8 cellular contexts compared by ENCODE assay signal in the genomic region with DNA sequence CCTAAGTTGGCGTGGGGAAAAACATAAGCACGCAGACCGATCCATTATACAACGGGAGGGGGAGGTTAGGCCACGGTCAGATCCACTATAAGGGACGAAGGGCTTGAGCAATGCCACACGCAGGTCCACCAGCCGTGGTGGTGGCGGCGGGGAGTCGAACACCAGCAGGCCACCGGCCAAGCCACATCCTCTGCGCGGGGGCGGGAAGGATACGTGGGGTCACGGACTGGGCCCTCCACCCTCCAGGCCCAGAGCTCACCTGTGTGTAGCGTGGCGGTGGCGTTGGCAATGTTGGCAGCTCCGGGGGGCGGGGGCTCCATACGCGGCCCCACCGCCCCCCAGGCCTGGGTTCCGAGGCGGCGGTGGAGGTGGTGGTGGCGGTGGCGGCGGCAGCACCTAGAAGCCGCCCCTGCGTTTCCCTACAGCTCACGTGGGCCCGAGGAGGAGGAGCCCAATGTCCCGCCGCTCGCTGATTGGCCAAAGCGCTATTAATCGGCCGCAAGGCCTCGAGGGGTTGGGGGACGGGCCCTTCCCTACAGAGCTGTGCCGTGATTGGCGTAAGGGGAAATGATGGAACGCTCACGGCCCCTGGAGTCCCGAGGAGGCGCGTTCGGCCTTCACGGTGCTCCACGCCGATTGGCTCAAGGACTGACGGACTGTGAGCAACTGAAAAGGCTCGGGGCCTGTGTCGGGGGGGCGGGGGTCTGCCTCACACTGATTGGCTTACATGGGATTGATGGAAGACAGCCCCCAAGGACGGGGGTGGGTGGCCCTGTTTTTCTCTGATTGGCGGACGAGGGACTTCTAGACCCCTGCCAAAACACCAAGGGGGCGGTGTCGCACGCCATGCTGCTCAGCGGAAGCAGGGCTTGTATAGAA.
DNase-seq lines count a peak whose midpoint lies in the region; FAIRE-seq and TF ChIP-seq lines count a peak whose summit lies in the region.

A gene with protein sequence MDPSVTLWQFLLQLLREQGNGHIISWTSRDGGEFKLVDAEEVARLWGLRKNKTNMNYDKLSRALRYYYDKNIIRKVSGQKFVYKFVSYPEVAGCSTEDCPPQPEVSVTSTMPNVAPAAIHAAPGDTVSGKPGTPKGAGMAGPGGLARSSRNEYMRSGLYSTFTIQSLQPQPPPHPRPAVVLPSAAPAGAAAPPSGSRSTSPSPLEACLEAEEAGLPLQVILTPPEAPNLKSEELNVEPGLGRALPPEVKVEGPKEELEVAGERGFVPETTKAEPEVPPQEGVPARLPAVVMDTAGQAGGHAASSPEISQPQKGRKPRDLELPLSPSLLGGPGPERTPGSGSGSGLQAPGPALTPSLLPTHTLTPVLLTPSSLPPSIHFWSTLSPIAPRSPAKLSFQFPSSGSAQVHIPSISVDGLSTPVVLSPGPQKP (minus strand): TSS at position 400 of the 879 bp plus-strand sequence. CDS start 9,122 bp downstream, outside the sequence.

- peaks cover 11% of the 10 kb centered on the region; the same call in 1 of the 2 replicates for H3K36me3 ChIP-seq in Loucy (ENCODE audit: insufficient read depth, low read length)

- H4K20me1 ChIP-seq in Loucy (ENCODE audit: insufficient read depth, low read length, poor library complexity, severe bottlenecking), result peaks cover 14% of the 10 kb centered on the region

- peak; percentile 48 for FAIRE-seq in H54 (lab: Jason Lieb, UNC)

- no peak for TF ChIP-seq CTCF in Loucy (conservative IDR thresholded peaks at IDR 0.05; ENCODE audit: low read length)
- TF ChIP-seq CTCF in fibroblast of pulmonary artery (IDR thresholded peaks at IDR 0.05; ENCODE audit: low read length, missing control alignments), result no peak
- TF ChIP-seq CTCF in nephron (IDR thresholded peaks at IDR 0.05; ENCODE audit: unreplicated experiment in 3 of 3), result no peak

- peak within 1 kb of the TSS; percentile 97 to 99 (median 98) for H3K27ac Mint-ChIP-seq in nephron
- H3K27ac Mint-ChIP-seq in stimulated activated naive CD8-positive, alpha-beta T cell treated with anti-CD3 and anti-CD28 coated beads, Interleukin-15, Interleukin-2, amounts not matched to agents 100 ng/mL and 50 ng/mL, for 24 hours, result peak within 1 kb of the TSS; percentile 94

- peaks cover 22% of the 10 kb centered on the region for H3K4me1 Mint-ChIP-seq in nephron
- H3K4me1 Mint-ChIP-seq in stimulated activated naive CD8-positive, alpha-beta T cell treated with anti-CD3 and anti-CD28 coated beads, Interleukin-15, Interleukin-2, amounts not matched to agents 100 ng/mL and 50 ng/mL, for 24 hours (ENCODE audit: low read depth), result peaks cover 47% of the 10 kb centered on the region

- H3K4me1 ChIP-seq in Loucy (ENCODE audit: insufficient read depth, low read length, poor library complexity, severe bottlenecking), result peaks cover 15% of the 10 kb centered on the region

- H3K9me2 ChIP-seq in Loucy (replicated peaks; ENCODE audit: low read depth, low read length), result no peaks in the 10 kb centered on the region

- H3K27me3 ChIP-seq in Loucy (ENCODE audit: insufficient read depth, low read length, poor library complexity, severe bottlenecking), result no peaks in the 10 kb centered on the region

- peaks cover 20% of the 10 kb centered on the region for H3K36me3 Mint-ChIP-seq in nephron (ENCODE audit: low read depth)
- peaks cover 61% of the 10 kb centered on the region for H3K36me3 Mint-ChIP-seq in stimulated activated naive CD8-positive, alpha-beta T cell treated with anti-CD3 and anti-CD28 coated beads, Interleukin-15, Interleukin-2, amounts not matched to agents 100 ng/mL and 50 ng/mL, for 24 hours (ENCODE audit: low read depth)

- H3K9me3 ChIP-seq in Loucy (ENCODE audit: insufficient read depth, low read depth, low read length), result no peaks in the 10 kb centered on the region

- peaks cover 24% of the 10 kb centered on the region; the same call in 1 of the 2 replicates for H3K79me2 ChIP-seq in Loucy (ENCODE audit: insufficient read depth, low read length)

- no peaks in the 10 kb centered on the region for H3K27me3 Mint-ChIP-seq in nephron (ENCODE audit: low read depth)
- no peaks in the 10 kb centered on the region for H3K27me3 Mint-ChIP-seq in stimulated activated naive CD8-positive, alpha-beta T cell treated with anti-CD3 and anti-CD28 coated beads, Interleukin-15, Interleukin-2, amounts not matched to agents 100 ng/mL and 50 ng/mL, for 24 hours

- H3F3A ChIP-seq in Loucy (ENCODE audit: low read depth), result no peaks in the 10 kb centered on the region

- H3K4me3 Mint-ChIP-seq in nephron, result peak within 1 kb of the TSS; percentile 91 to 92 (median 92)
- peak within 1 kb of the TSS; percentile 92 for H3K4me3 Mint-ChIP-seq in stimulated activated naive CD8-positive, alpha-beta T cell treated with anti-CD3 and anti-CD28 coated beads, Interleukin-15, Interleukin-2, amounts not matched to agents 100 ng/mL and 50 ng/mL, for 24 hours

- peak; percentile 32; the same call in 1 of the 2 replicates for TF ChIP-seq POLR2A in H54 (IDR thresholded peaks at IDR 0.05; ENCODE audit: low read depth, low read length)
- peak; percentile 35; the same call in 1 of the 2 replicates for TF ChIP-seq POLR2A in Raji (IDR thresholded peaks at IDR 0.05; ENCODE audit: insufficient read depth, low read depth, low read length)

- peak within 1 kb of the TSS; percentile 77 for H3K9ac ChIP-seq in Loucy (ENCODE audit: low read depth, low read length, poor library complexity, severe bottlenecking)

- DNase-seq in EL (peak; percentile 97), H54 (ENCODE audit: insufficient read length, low spot score) (peak; percentile 50), fibroblast of pulmonary artery (ENCODE audit: low read depth) (peak; percentile 98)
- peak; percentile 95 for DNase-seq in activated effector memory CD4-positive, alpha-beta T cell treated with anti-CD3 and anti-CD28 coated beads, Interleukin-2, amount 50 U/mL, for 16 hours

- peaks cover 13% of the 10 kb centered on the region for H3K9me3 Mint-ChIP-seq in nephron
- H3K9me3 Mint-ChIP-seq in stimulated activated naive CD8-positive, alpha-beta T cell treated with anti-CD3 and anti-CD28 coated beads, Interleukin-15, Interleukin-2, amounts not matched to agents 100 ng/mL and 50 ng/mL, for 24 hours, result no peaks in the 10 kb centered on the region

- H2AFZ ChIP-seq in Loucy (ENCODE audit: low read length), result peak within 1 kb of the TSS; percentile 81

- H3K4me3 ChIP-seq in Loucy (ENCODE audit: low read length, poor library complexity, severe bottlenecking) (peak within 1 kb of the TSS; percentile 89), fibroblast of pulmonary artery (replicated peaks; ENCODE audit: low read depth, low read length) (peak within 1 kb of the TSS; percentile 66)

- H3K4me2 ChIP-seq in Loucy (ENCODE audit: low read depth, low read length, poor library complexity, severe bottlenecking), result peak within 1 kb of the TSS; percentile 86

Comparison
In these comparisons a context has a peak if more than half of its experiments do, and no peak if none do; other contexts are left out.
1. Peak in every context shown above with its lines: DNase-seq and H3K4me3 ChIP-seq.